ENCODE assay signal across 8 cellular contexts in genomic region chr17:68346448-68346847, GRCh38. TPM values are rescaled to one million over a fixed set of nuclear protein-coding genes. Genes with fewer than 3 reads are reported as not detected.
DNase-seq lines count a peak whose midpoint lies in the region; ATAC-seq and TF ChIP-seq lines count a peak whose summit lies in the region.

No MANE protein-coding gene starts in this region.

- no peak for TF ChIP-seq CTCF in chondrocyte (IDR thresholded peaks at IDR 0.05)

- H3K27ac Mint-ChIP-seq in chondrocyte (ENCODE audit: unreplicated experiment): no peak overlapping the region

- peak; percentile 93 for ATAC-seq in GM18511 (IDR thresholded peaks at IDR 0.05; ENCODE audit: unreplicated experiment)
- peak; percentile 83 for ATAC-seq in HG03097 (IDR thresholded peaks at IDR 0.05; ENCODE audit: low FRiP score, unreplicated experiment)

- peaks cover 5% of the 10 kb centered on the region for H3K4me1 Mint-ChIP-seq in chondrocyte (ENCODE audit: low read depth)

- no peak overlapping the region for H3K4me3 Mint-ChIP-seq in chondrocyte (ENCODE audit: unreplicated experiment)

- no peaks in the 10 kb centered on the region for H3K27me3 Mint-ChIP-seq in chondrocyte (ENCODE audit: low read depth)

- no peaks in the 10 kb centered on the region for H3K36me3 Mint-ChIP-seq in chondrocyte (ENCODE audit: low read depth)

- DNase-seq in activated CD4-positive, CD25-positive, alpha-beta regulatory T cell treated with anti-CD3 and anti-CD28 coated beads, Interleukin-2, amount 50 U/mL, for 16 hours (ENCODE audit: low read depth, low spot score): peak; percentile 48
- peak; percentile 39 for DNase-seq in effector CD4-positive, alpha-beta T cell
- peak; percentile 73 for DNase-seq in stimulated activated CD4-positive, alpha-beta T cell treated with anti-CD3 and anti-CD28 coated beads, Interleukin-4, amount 100 ng/mL, for 24 hours
- no peak for DNase-seq in NCI-H774 (lab: John Stamatoyannopoulos, UW)
- no peak for DNase-seq in NCI-H2107 treated with DMSO at 0.1 percent for 48 hours (lab: John Stamatoyannopoulos, UW; ENCODE audit: unreplicated experiment)
- DNase-seq in chondrocyte (ENCODE audit: low spot score): no peak

- no peaks in the 10 kb centered on the region for H3K9me3 Mint-ChIP-seq in chondrocyte (ENCODE audit: low read depth)

RNA-seq across cellular contexts. Expression of gene ARSG, which starts 55.2 kb away (rescaled TPM):
- 5.8 to 9.1 TPM (median 7.4 TPM) in 3 replicates for total RNA-seq in chondrocyte

RNA-seq across cellular contexts. Expression of gene SLC16A6, which starts 55.5 kb away (rescaled TPM):
- 0.15 to 0.44 TPM (median 0.31 TPM) in 3 replicates for total RNA-seq in chondrocyte

Comparison
In these comparisons a context has a peak if more than half of its experiments do, and no peak if none do; other contexts are left out.
1. DNase-seq: peak in activated CD4-positive, CD25-positive, alpha-beta regulatory T cell treated with anti-CD3 and anti-CD28 coated beads, Interleukin-2, amount 50 U/mL, for 16 hours (single experiment), effector CD4-positive, alpha-beta T cell (single experiment) and stimulated activated CD4-positive, alpha-beta T cell treated with anti-CD3 and anti-CD28 coated beads, Interleukin-4, amount 100 ng/mL, for 24 hours (single experiment); none in NCI-H774 (single experiment), NCI-H2107 treated with DMSO at 0.1 percent for 48 hours (single experiment) and chondrocyte (single experiment).